ENCODE assay signal across 32 cellular contexts in genomic region chr6:92267335-92267734, GRCh38.
"Had no signal": no experiment of that assay in that cellular context is flagged by ENCODE, and none has a peak within 500 bp of the region (broad histone marks: within the 10 kb centered on the region; RNA-seq: fewer than 3 reads in every experiment).

No MANE protein-coding gene starts in this region.

- H3K9me3 ChIP-seq: adrenal gland, ascending aorta, body of pancreas, breast epithelium had no signal

- H3K27me3 ChIP-seq: adrenal gland, ascending aorta, body of pancreas, brain microvascular endothelial cell, breast epithelium, cardiac muscle cell had no signal

- DNase-seq: activated effector memory CD4-positive, alpha-beta T cell treated with anti-CD3 and anti-CD28 coated beads, Interleukin-2, amount 50 U/mL, for 16 hours; activated effector memory CD4-positive, alpha-beta T cell treated with Interleukin-2 at 50 U/mL for 16 hours; activated gamma-delta T cell; activated gamma-delta T cell treated with Interleukin-2 at 50 U/mL for 16 hours; activated naive CD4-positive, alpha-beta T cell; activated naive CD4-positive, alpha-beta T cell treated with anti-CD3 and anti-CD28 coated beads for 36 hours; activated naive CD4-positive, alpha-beta T cell treated with anti-CD3 and anti-CD28 coated beads, Interleukin-2, amount 10 ng/mL, durations not matched to agents 7 days and 5 days; activated naive CD4-positive, alpha-beta T cell treated with anti-CD3 and anti-CD28 coated beads, Interleukin-2, amount 50 U/mL, for 16 hours; activated naive CD4-positive, alpha-beta T cell treated with Interleukin-2 at 50 U/mL for 16 hours; activated naive CD8-positive, alpha-beta T cell treated with anti-CD3 and anti-CD28 coated beads for 36 hours; activated naive CD8-positive, alpha-beta T cell treated with anti-CD3 and anti-CD28 coated beads, Interleukin-2, amount 10 ng/mL, durations not matched to agents 7 days and 5 days; activated naive CD8-positive, alpha-beta T cell treated with anti-CD3 and anti-CD28 coated beads, Interleukin-2, amount 50 U/mL, for 24 hours; activated T-cell treated with anti-CD3 and anti-CD28 coated beads, Interleukin-2, amount 50 U/mL, for 4 hours; activated T-cell treated with anti-CD3 and anti-CD28 coated beads, Interleukin-2, amount 50 U/mL, for 48 hours; activated T-cell treated with anti-CD3 and anti-CD28 coated beads, Interleukin-2, amount 50 U/mL, for 72 hours; adrenal gland; amniotic stem cell; amygdala; anterior cingulate cortex; aorta; body of pancreas; brain microvascular endothelial cell; caudate nucleus; central memory CD4-positive, alpha-beta T cell; cerebellar nuclear complex had no signal

- H3K4me3 ChIP-seq: adrenal gland, ascending aorta, body of pancreas, breast epithelium, cardiac muscle cell had no signal

- H3K36me3 ChIP-seq: adrenal gland, ascending aorta, brain microvascular endothelial cell, breast epithelium, cardiac muscle cell had no signal

- ATAC-seq: activated naive CD4-positive, alpha-beta T cell treated with anti-CD3 and anti-CD28 coated beads, Interleukin-2, amount 50 U/mL, for 72 hours; activated naive CD8-positive, alpha-beta T cell treated with anti-CD3 and anti-CD28 coated beads, Interleukin-2, amount 50 U/mL, for 24 hours; activated T-cell treated with anti-CD3 and anti-CD28 coated beads, Interleukin-2, amount 50 U/mL, for 4 hours; activated T-cell treated with anti-CD3 and anti-CD28 coated beads, Interleukin-2, amount 50 U/mL, for 72 hours; activated T-helper 17 cell treated with anti-CD3 and anti-CD28 coated beads, Interleukin-2, amount 50 U/mL, for 72 hours; body of pancreas had no signal

- FAIRE-seq: astrocyte, colon had no signal

- H3K4me1 ChIP-seq: adrenal gland, ascending aorta, body of pancreas, breast epithelium had no signal

- H3K27ac ChIP-seq: adrenal gland, ascending aorta, body of pancreas, brain microvascular endothelial cell, breast epithelium, cardiac muscle cell had no signal
